8 cellular contexts compared by ENCODE assay signal in genomic region chr16:82580293-82580900, GRCh38.
DNase-seq lines count a peak whose midpoint lies in the region; ATAC-seq and TF ChIP-seq lines count a peak whose summit lies in the region.

No MANE protein-coding gene starts in this region.

- DNase-seq in DMS 273 (lab: John Stamatoyannopoulos, UW; ENCODE audit: unreplicated experiment): peak; percentile 67
- peak; percentile 9 for DNase-seq in NAMALWA (ENCODE audit: low spot score)
- no peak for DNase-seq in brain microvascular endothelial cell
- DNase-seq in middle frontal gyrus (ENCODE audit: extremely low spot score, low spot score): peak; percentile 25
- DNase-seq in NOMO-1 (lab: John Stamatoyannopoulos, UW; ENCODE audit: unreplicated experiment in 2 of 2): no peak
- no peak for DNase-seq in activated CD4-positive, alpha-beta T cell treated with anti-CD3 and anti-CD28 coated beads for 48 hours
- DNase-seq in UCSD-AML1 (lab: John Stamatoyannopoulos, UW; ENCODE audit: unreplicated experiment): no peak

- peaks cover 11% of the 10 kb centered on the region for H3K27me3 ChIP-seq in brain microvascular endothelial cell (replicated peaks)

- H3K27ac ChIP-seq in brain microvascular endothelial cell: no peak overlapping the region

- peak; percentile 58 for TF ChIP-seq CTCF in brain microvascular endothelial cell (IDR thresholded peaks at IDR 0.05; ENCODE audit: low read depth, low read length, missing control alignments)

- no peaks in the 10 kb centered on the region for H3K36me3 ChIP-seq in brain microvascular endothelial cell (replicated peaks)

- no peak overlapping the region for H3K4me3 ChIP-seq in brain microvascular endothelial cell (ENCODE audit: low read depth, low read length)

- in situ Hi-C loops in brain microvascular endothelial cell (cut with HindIII; ENCODE audit: low pct_ligation_motif_present, low sequenced_read_pairs): no loop called here

- ATAC-seq in HG03432 (IDR thresholded peaks at IDR 0.05; ENCODE audit: unreplicated experiment): no peak

Comparison
In these comparisons a context has a peak if more than half of its experiments do, and no peak if none do; other contexts are left out.
1. DNase-seq: peak in DMS 273 (single experiment), NAMALWA (single experiment) and middle frontal gyrus (single experiment); none in brain microvascular endothelial cell (single experiment), NOMO-1 (0 of 2), activated CD4-positive, alpha-beta T cell treated with anti-CD3 and anti-CD28 coated beads for 48 hours (single experiment) and UCSD-AML1 (single experiment).